In genomic region chr2:179862898-179863458, GRCh38 we compare ENCODE assay signal across 12 cellular contexts. TPM values are rescaled to one million over a fixed set of nuclear protein-coding genes. Genes with fewer than 3 reads are reported as not detected.
"Had no signal": no experiment of that assay in that cellular context is flagged by ENCODE, and none has a peak within 500 bp of the region (broad histone marks: within the 10 kb centered on the region; RNA-seq: fewer than 3 reads in every experiment).

No MANE protein-coding gene starts in this region.

- H3K9me3 Mint-ChIP-seq: activated naive CD8-positive, alpha-beta T cell treated with anti-CD3 and anti-CD28 coated beads, Interleukin-2, amount 10 ng/mL, durations not matched to agents 7 days and 5 days; activated T-cell treated with anti-CD3 and anti-CD28 coated beads, Interleukin-2, amount 50 U/mL, for 72 hours; stimulated activated naive B cell treated with anti-CD40 and anti-IgM and Interleukin-4, amounts not matched to agents 10 μg/mL and 1 μg/mL and 100 μg/mL, for 72 hours; type B pancreatic cell had no signal

- H3K4me1 ChIP-seq: parathyroid adenoma had no signal

- H3K4me3 Mint-ChIP-seq: activated naive CD8-positive, alpha-beta T cell treated with anti-CD3 and anti-CD28 coated beads, Interleukin-2, amount 10 ng/mL, durations not matched to agents 7 days and 5 days; stimulated activated naive B cell treated with anti-CD40 and anti-IgM and Interleukin-4, amounts not matched to agents 10 μg/mL and 1 μg/mL and 100 μg/mL, for 72 hours had no signal

- H3K4me3 ChIP-seq: suprapubic skin had no signal

- H3K79me2 ChIP-seq: parathyroid adenoma had no signal

- H3K27ac Mint-ChIP-seq: activated naive CD8-positive, alpha-beta T cell treated with anti-CD3 and anti-CD28 coated beads, Interleukin-2, amount 10 ng/mL, durations not matched to agents 7 days and 5 days; activated T-cell treated with anti-CD3 and anti-CD28 coated beads, Interleukin-2, amount 50 U/mL, for 72 hours; stimulated activated naive B cell treated with anti-CD40 and anti-IgM and Interleukin-4, amounts not matched to agents 10 μg/mL and 1 μg/mL and 100 μg/mL, for 72 hours; type B pancreatic cell had no signal

- H3K9me3 ChIP-seq: suprapubic skin had no signal

- ATAC-seq: activated T-cell treated with anti-CD3 and anti-CD28 coated beads, Interleukin-2, amount 50 U/mL, for 72 hours; left ventricle myocardium superior; stimulated activated naive B cell treated with anti-CD40 and anti-IgM and Interleukin-4, amounts not matched to agents 10 μg/mL and 1 μg/mL and 100 μg/mL, for 72 hours had no signal

- H3K9ac ChIP-seq: parathyroid adenoma had no signal

- H3K27ac ChIP-seq: parathyroid adenoma had no signal

- H2AFZ ChIP-seq: parathyroid adenoma had no signal

- DNase-seq: activated CD4-positive, alpha-beta T cell treated with anti-CD3 and anti-CD28 coated beads, Interleukin-2, amount 50 U/mL, for 48 hours; activated naive CD8-positive, alpha-beta T cell treated with anti-CD3 and anti-CD28 coated beads, Interleukin-2, amount 10 ng/mL, durations not matched to agents 7 days and 5 days; activated T-cell treated with anti-CD3 and anti-CD28 coated beads, Interleukin-2, amount 50 U/mL, for 72 hours; aorta; effector CD4-positive, alpha-beta T cell; left ventricle myocardium superior; stimulated activated CD4-positive, alpha-beta T cell treated with anti-CD3 and anti-CD28 coated beads, Interleukin-1b, Interleukin-23, amount 100 ng/mL, for 48 hours; stimulated activated naive B cell treated with anti-CD40 and anti-IgM and Interleukin-4, amounts not matched to agents 10 μg/mL and 1 μg/mL and 100 μg/mL, for 72 hours had no signal

- H3K36me3 ChIP-seq: suprapubic skin had no signal

- H3K36me3 Mint-ChIP-seq: activated naive CD8-positive, alpha-beta T cell treated with anti-CD3 and anti-CD28 coated beads, Interleukin-2, amount 10 ng/mL, durations not matched to agents 7 days and 5 days; stimulated activated naive B cell treated with anti-CD40 and anti-IgM and Interleukin-4, amounts not matched to agents 10 μg/mL and 1 μg/mL and 100 μg/mL, for 72 hours; type B pancreatic cell had no signal

RNA-seq across cellular contexts. Expression of gene ZNF385B, which starts 1.6 kb away (rescaled TPM):
- total RNA-seq: activated naive CD8-positive, alpha-beta T cell treated with anti-CD3 and anti-CD28 coated beads, Interleukin-2, amount 10 ng/mL, durations not matched to agents 7 days and 5 days; activated T-cell treated with anti-CD3 and anti-CD28 coated beads, Interleukin-2, amount 50 U/mL, for 72 hours; T-helper 2 cell treated with Interferon-gamma antibody and Interleukin-4, amounts not matched to agents 100 ng/mL and 5 ng/mL, for 36 hours had no signal
